1 cellular context compared by ENCODE assay signal in genomic region chr2:177602611-177603164, GRCh38.
TF ChIP-seq lines count a peak whose summit lies in the region.

No MANE protein-coding gene starts in this region.

TF ChIP-seq in HepG2, 621 proteins besides CTCF, POLR2A, EP300 and RAD21 (continued from another document and continues in another):
- TF ChIP-seq RCOR2 (CRISPR knock-in tag; IDR thresholded peaks at IDR 0.05) (peak; percentile 49; the same call in 1 of the 2 replicates), ATAD3A (CRISPR knock-in tag; IDR thresholded peaks at IDR 0.05) (no peak), NFKBIZ (CRISPR knock-in tag; IDR thresholded peaks at IDR 0.05) (no peak), BORCS8-MEF2B (CRISPR knock-in tag; IDR thresholded peaks at IDR 0.05) (no peak), NRL (CRISPR knock-in tag; IDR thresholded peaks at IDR 0.05; ENCODE audit: borderline replicate concordance) (no peak), FOXA3 (CRISPR knock-in tag; IDR thresholded peaks at IDR 0.05) (peak; percentile 89), ZNF362 (CRISPR knock-in tag; IDR thresholded peaks at IDR 0.05; ENCODE audit: borderline replicate concordance) (no peak; the same call in 1 of the 2 replicates), FOXM1 (CRISPR knock-in tag; IDR thresholded peaks at IDR 0.05) (no peak), TRAFD1 (CRISPR knock-in tag; IDR thresholded peaks at IDR 0.05; ENCODE audit: borderline replicate concordance) (no peak), TARDBP (CRISPR knock-in tag; IDR thresholded peaks at IDR 0.05) (no peak), KLF13 (CRISPR knock-in tag; IDR thresholded peaks at IDR 0.05) (no peak), ZNF558 (CRISPR knock-in tag; IDR thresholded peaks at IDR 0.05; ENCODE audit: borderline replicate concordance) (no peak), MBD4 (IDR thresholded peaks at IDR 0.05; ENCODE audit: borderline replicate concordance, low read length) (no peak), GMEB1 (CRISPR knock-in tag; IDR thresholded peaks at IDR 0.05; ENCODE audit: borderline replicate concordance) (no peak), THRA (CRISPR knock-in tag; IDR thresholded peaks at IDR 0.05; ENCODE audit: borderline replicate concordance) (peak; percentile 67; the same call in 1 of the 2 replicates), PAXIP1 (CRISPR knock-in tag; conservative IDR thresholded peaks at IDR 0.05) (peak; percentile 93), ZNF652 (CRISPR knock-in tag; IDR thresholded peaks at IDR 0.05; ENCODE audit: borderline replicate concordance, low read depth) (peak; percentile 89), CC2D1A (CRISPR knock-in tag; IDR thresholded peaks at IDR 0.05) (no peak), SMARCE1 (IDR thresholded peaks at IDR 0.05; ENCODE audit: borderline replicate concordance) (no peak), RXRA (CRISPR knock-in tag; IDR thresholded peaks at IDR 0.05) (no peak), PAF1 (CRISPR knock-in tag; IDR thresholded peaks at IDR 0.05) (no peak), KAT7 (CRISPR knock-in tag; IDR thresholded peaks at IDR 0.05; ENCODE audit: borderline replicate concordance) (no peak), GTF2F1 (IDR thresholded peaks at IDR 0.05; ENCODE audit: low read length) (no peak), JARID2 (CRISPR knock-in tag; IDR thresholded peaks at IDR 0.05; ENCODE audit: insufficient replicate concordance) (no peak), ZNF841 (CRISPR knock-in tag; IDR thresholded peaks at IDR 0.05; ENCODE audit: borderline replicate concordance) (no peak), ZFAT (CRISPR knock-in tag; conservative IDR thresholded peaks at IDR 0.05) (no peak), SIN3B (IDR thresholded peaks at IDR 0.05; ENCODE audit: low read length) (no peak), ZSCAN30 (CRISPR knock-in tag; IDR thresholded peaks at IDR 0.05) (no peak), PPARG (CRISPR knock-in tag; conservative IDR thresholded peaks at IDR 0.05) (peak; percentile 68; the same call in 1 of the 2 replicates), ZBTB3 (CRISPR knock-in tag; IDR thresholded peaks at IDR 0.05; ENCODE audit: borderline replicate concordance, low read depth) (no peak), ZNF660 (CRISPR knock-in tag; IDR thresholded peaks at IDR 0.05; ENCODE audit: borderline replicate concordance, low read depth) (no peak)
- TF ChIP-seq, protein P1, sequence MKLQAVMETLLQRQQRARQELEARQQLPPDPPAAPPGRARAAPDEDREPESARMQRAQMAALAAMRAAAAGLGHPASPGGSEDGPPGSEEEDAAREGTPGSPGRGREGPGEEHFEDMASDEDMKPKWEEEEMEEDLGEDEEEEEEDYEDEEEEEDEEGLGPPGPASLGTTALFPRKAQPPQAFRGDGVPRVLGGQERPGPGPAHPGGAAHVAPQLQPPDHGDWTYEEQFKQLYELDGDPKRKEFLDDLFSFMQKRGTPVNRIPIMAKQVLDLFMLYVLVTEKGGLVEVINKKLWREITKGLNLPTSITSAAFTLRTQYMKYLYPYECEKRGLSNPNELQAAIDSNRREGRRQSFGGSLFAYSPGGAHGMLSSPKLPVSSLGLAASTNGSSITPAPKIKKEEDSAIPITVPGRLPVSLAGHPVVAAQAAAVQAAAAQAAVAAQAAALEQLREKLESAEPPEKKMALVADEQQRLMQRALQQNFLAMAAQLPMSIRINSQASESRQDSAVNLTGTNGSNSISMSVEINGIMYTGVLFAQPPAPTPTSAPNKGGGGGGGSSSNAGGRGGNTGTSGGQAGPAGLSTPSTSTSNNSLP (IDR thresholded peaks at IDR 0.05; ENCODE audit: low read depth, low read length) = peak; percentile 96
- TF ChIP-seq, protein P2, sequence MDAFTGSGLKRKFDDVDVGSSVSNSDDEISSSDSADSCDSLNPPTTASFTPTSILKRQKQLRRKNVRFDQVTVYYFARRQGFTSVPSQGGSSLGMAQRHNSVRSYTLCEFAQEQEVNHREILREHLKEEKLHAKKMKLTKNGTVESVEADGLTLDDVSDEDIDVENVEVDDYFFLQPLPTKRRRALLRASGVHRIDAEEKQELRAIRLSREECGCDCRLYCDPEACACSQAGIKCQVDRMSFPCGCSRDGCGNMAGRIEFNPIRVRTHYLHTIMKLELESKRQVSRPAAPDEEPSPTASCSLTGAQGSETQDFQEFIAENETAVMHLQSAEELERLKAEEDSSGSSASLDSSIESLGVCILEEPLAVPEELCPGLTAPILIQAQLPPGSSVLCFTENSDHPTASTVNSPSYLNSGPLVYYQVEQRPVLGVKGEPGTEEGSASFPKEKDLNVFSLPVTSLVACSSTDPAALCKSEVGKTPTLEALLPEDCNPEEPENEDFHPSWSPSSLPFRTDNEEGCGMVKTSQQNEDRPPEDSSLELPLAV (CRISPR knock-in tag; conservative IDR thresholded peaks at IDR 0.05; ENCODE audit: low read depth) = no peak
- TF ChIP-seq, protein P3, sequence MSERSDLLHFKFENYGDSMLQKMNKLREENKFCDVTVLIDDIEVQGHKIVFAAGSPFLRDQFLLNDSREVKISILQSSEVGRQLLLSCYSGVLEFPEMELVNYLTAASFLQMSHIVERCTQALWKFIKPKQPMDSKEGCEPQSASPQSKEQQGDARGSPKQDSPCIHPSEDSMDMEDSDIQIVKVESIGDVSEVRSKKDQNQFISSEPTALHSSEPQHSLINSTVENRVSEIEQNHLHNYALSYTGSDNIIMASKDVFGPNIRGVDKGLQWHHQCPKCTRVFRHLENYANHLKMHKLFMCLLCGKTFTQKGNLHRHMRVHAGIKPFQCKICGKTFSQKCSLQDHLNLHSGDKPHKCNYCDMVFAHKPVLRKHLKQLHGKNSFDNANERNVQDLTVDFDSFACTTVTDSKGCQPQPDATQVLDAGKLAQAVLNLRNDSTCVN (CRISPR knock-in tag; IDR thresholded peaks at IDR 0.05; ENCODE audit: borderline replicate concordance) = no peak
- TF ChIP-seq, protein P4, sequence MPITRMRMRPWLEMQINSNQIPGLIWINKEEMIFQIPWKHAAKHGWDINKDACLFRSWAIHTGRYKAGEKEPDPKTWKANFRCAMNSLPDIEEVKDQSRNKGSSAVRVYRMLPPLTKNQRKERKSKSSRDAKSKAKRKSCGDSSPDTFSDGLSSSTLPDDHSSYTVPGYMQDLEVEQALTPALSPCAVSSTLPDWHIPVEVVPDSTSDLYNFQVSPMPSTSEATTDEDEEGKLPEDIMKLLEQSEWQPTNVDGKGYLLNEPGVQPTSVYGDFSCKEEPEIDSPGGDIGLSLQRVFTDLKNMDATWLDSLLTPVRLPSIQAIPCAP (CRISPR knock-in tag; IDR thresholded peaks at IDR 0.05; ENCODE audit: low read depth) = no peak
- TF ChIP-seq, protein P5, sequence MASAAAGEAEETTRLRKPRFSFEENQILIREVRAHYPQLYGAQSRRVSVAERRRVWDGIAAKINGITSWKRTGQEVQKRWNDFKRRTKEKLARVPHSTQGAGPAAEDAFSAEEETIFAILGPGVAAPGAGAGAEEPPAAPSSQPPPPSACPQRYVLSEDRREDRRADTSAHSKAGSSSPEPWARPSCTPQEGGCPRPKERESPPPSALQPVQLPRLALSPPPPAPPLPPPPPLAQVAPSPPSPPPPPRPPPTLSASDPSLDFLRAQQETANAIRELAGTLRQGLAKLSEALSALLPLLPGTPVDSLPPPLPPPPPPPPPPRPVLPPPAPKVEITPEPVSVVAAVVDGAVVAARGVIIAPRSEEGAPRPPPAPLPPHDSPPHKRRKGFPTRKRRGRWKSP (CRISPR knock-in tag; IDR thresholded peaks at IDR 0.05) = 0 out of 2 replicates have a peak, but pooled peaks have one; percentile 34
- TF ChIP-seq, protein P6, sequence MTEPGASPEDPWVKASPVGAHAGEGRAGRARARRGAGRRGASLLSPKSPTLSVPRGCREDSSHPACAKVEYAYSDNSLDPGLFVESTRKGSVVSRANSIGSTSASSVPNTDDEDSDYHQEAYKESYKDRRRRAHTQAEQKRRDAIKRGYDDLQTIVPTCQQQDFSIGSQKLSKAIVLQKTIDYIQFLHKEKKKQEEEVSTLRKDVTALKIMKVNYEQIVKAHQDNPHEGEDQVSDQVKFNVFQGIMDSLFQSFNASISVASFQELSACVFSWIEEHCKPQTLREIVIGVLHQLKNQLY (CRISPR knock-in tag; IDR thresholded peaks at IDR 0.05) = peak; percentile 51; the same call in 1 of the 2 replicates
- TF ChIP-seq, protein P7, sequence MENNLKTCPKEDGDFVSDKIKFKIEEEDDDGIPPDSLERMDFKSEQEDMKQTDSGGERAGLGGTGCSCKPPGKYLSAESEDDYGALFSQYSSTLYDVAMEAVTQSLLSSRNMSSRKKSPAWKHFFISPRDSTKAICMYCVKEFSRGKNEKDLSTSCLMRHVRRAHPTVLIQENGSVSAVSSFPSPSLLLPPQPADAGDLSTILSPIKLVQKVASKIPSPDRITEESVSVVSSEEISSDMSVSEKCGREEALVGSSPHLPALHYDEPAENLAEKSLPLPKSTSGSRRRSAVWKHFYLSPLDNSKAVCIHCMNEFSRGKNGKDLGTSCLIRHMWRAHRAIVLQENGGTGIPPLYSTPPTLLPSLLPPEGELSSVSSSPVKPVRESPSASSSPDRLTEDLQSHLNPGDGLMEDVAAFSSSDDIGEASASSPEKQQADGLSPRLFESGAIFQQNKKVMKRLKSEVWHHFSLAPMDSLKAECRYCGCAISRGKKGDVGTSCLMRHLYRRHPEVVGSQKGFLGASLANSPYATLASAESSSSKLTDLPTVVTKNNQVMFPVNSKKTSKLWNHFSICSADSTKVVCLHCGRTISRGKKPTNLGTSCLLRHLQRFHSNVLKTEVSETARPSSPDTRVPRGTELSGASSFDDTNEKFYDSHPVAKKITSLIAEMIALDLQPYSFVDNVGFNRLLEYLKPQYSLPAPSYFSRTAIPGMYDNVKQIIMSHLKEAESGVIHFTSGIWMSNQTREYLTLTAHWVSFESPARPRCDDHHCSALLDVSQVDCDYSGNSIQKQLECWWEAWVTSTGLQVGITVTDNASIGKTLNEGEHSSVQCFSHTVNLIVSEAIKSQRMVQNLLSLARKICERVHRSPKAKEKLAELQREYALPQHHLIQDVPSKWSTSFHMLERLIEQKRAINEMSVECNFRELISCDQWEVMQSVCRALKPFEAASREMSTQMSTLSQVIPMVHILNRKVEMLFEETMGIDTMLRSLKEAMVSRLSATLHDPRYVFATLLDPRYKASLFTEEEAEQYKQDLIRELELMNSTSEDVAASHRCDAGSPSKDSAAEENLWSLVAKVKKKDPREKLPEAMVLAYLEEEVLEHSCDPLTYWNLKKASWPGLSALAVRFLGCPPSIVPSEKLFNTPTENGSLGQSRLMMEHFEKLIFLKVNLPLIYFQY (CRISPR knock-in tag; IDR thresholded peaks at IDR 0.05; ENCODE audit: borderline replicate concordance) = peak; percentile 71; the same call in 1 of the 2 replicates
